Comparison of ENCODE assay signal across 17 cellular contexts in the genomic region with DNA sequence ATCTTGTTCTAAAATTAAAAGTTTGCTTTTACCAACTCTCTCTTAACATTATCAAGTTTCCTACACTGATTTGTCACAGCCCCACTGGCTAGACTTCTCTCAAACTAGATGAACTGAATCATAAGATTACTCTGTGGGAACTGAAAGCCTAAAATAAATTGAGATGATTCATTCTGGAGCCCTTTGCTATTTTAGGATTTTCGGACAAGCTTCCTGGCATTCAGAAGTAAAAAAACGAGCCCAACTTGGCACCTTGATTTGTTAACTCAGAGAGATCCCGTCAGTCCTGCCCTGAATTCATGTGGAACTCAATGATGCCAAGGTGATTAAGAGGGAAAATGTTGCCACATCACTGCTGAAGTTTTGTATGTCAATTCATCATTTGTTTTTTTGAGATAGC.
DNase-seq lines count a peak whose midpoint lies in the region; ATAC-seq and TF ChIP-seq lines count a peak whose summit lies in the region.
"Had no signal": no experiment of that assay in that cellular context is flagged by ENCODE, and none has a peak within 500 bp of the region (broad histone marks: within the 10 kb centered on the region; RNA-seq: fewer than 3 reads in every experiment).

No MANE protein-coding gene starts in this region.

- no peaks in the 10 kb centered on the region for H3K9me3 ChIP-seq in SK-N-SH
- H3K9me3 ChIP-seq in ascending aorta, result no peaks in the 10 kb centered on the region
- H3K9me3 ChIP-seq: HAP-1 had no signal

- TF ChIP-seq CTCF in SK-N-SH (IDR thresholded peaks at IDR 0.05) (no peak), ascending aorta (IDR thresholded peaks at IDR 0.05) (no peak), foreskin keratinocyte (conservative IDR thresholded peaks at IDR 0.05) (no peak)

- no peak for TF ChIP-seq RAD21 in SK-N-SH (IDR thresholded peaks at IDR 0.05; ENCODE audit: low read length)

- H4K20me1 ChIP-seq in SK-N-SH (ENCODE audit: insufficient read depth), result no peaks in the 10 kb centered on the region

- no peak overlapping the region for H3K4me3 ChIP-seq in SK-N-SH (ENCODE audit: low read depth in 2 of 2, low read length in 1 of 2)
- H3K4me3 ChIP-seq in ascending aorta, result no peak overlapping the region
- H3K4me3 ChIP-seq: HAP-1 had no signal

- H3K27me3 ChIP-seq in SK-N-SH (ENCODE audit: insufficient read depth) (no peaks in the 10 kb centered on the region), ascending aorta (no peaks in the 10 kb centered on the region), foreskin keratinocyte (no peaks in the 10 kb centered on the region)

- intact Hi-C loops in ascending aorta (cut with DNase I), result no loop called here

- H3K4me1 ChIP-seq in SK-N-SH (ENCODE audit: control insufficient read depth in 1 of 2, insufficient read depth in 2 of 2, low read depth in 1 of 2, low read length in 1 of 2), result no peaks in the 10 kb centered on the region
- peaks cover 0 to 14% of the 10 kb centered on the region in 2 donors for H3K4me1 ChIP-seq in ascending aorta
- H3K4me1 ChIP-seq in foreskin keratinocyte, result no peaks in the 10 kb centered on the region
- H3K4me1 ChIP-seq: HAP-1 had no signal

- TF ChIP-seq EP300 in SK-N-SH (IDR thresholded peaks at IDR 0.05; ENCODE audit: borderline replicate concordance in 1 of 2, low read depth in 1 of 2, low read length in 1 of 2), result no peak

- DNase-seq in SK-N-SH, result no peak
- peak; percentile 9 to 85 for DNase-seq in ascending aorta (ENCODE audit: low spot score in 2 of 2)
- DNase-seq in foreskin keratinocyte, result peak; percentile 2 to 42
- DNase-seq in superior temporal gyrus (ENCODE audit: extremely low spot score), result peak; percentile 63
- DNase-seq in NAMALWA (ENCODE audit: low spot score), result no peak
- no peak for DNase-seq in NCI-H2171 (lab: John Stamatoyannopoulos, UW)
- DNase-seq: 8988T; activated CD4-positive, alpha-beta T cell treated with anti-CD3 and anti-CD28 coated beads, Interleukin-2, amount 50 U/mL, for 4 hours; activated T-cell treated with anti-CD3 and anti-CD28 coated beads, Interleukin-2, amount 50 U/mL, for 48 hours; effector memory CD8-positive, alpha-beta T cell; Karpas-422; NCI-H187; NCI-H748 treated with DMSO at 0.1 percent for 48 hours had no signal

- ATAC-seq in SK-N-SH treated with all-trans-retinoic acid at 6 μM for 48 hours, result no peak
- ATAC-seq in foreskin keratinocyte, result no peak
- no peak for ATAC-seq in HG02571 (IDR thresholded peaks at IDR 0.05; ENCODE audit: unreplicated experiment)
- ATAC-seq: effector memory CD8-positive, alpha-beta T cell; natural killer cell treated with Interleukin-12 subunit alpha and Interleukin-12 subunit beta and Interleukin-15 and Interleukin-18, amount 100 ng/mL, for 72 hours had no signal

- H3K4me2 ChIP-seq in SK-N-SH, result no peak overlapping the region

- WGBS in SK-N-SH (ENCODE audit: low lambda C conversion rate), result 9% methylated on average over 3 of the region's 3 CpGs

- H2AFZ ChIP-seq in SK-N-SH (ENCODE audit: low read depth), result no peak overlapping the region

- no peaks in the 10 kb centered on the region for H3K9me2 ChIP-seq in SK-N-SH

- H3K27ac ChIP-seq in SK-N-SH (ENCODE audit: low read depth in 2 of 2, low read length in 1 of 2) (no peak overlapping the region), ascending aorta (peak overlapping the region; percentile 77 to 81), foreskin keratinocyte (no peak overlapping the region)

- H3K9ac ChIP-seq in SK-N-SH, result no peak overlapping the region

- H3K36me3 ChIP-seq in SK-N-SH (replicated peaks in 1 of 2; ENCODE audit: control insufficient read depth in 1 of 2, insufficient read depth in 2 of 2, low read length in 1 of 2) (no peaks in the 10 kb centered on the region), ascending aorta (no peaks in the 10 kb centered on the region)
- H3K36me3 ChIP-seq: HAP-1 had no signal

- CTCF ChIA-PET in SK-N-SH (lab: Yijun Ruan, JAX), result interaction anchor here (0.6 kb wide), 1 partner anchor 1212 kb away, joined by 3 read pairs; no protein-coding TSS in a partner anchor

- H3K79me2 ChIP-seq in SK-N-SH (ENCODE audit: insufficient read depth), result no peaks in the 10 kb centered on the region

- POLR2A ChIA-PET in SK-N-SH (lab: Yijun Ruan, JAX), result no interaction called here

- no peaks in the 10 kb centered on the region for H3F3A ChIP-seq in SK-N-SH (replicated peaks; ENCODE audit: insufficient read depth)

TF ChIP-seq in SK-N-SH treated with all-trans-retinoic acid at 6 μM for 48 hours, 23 proteins besides CTCF, POLR2A, EP300 and RAD21:
- TF ChIP-seq ISL1 (CRISPR knock-in tag; IDR thresholded peaks at IDR 0.05), result peak; percentile 89
- TF ChIP-seq, protein P1, sequence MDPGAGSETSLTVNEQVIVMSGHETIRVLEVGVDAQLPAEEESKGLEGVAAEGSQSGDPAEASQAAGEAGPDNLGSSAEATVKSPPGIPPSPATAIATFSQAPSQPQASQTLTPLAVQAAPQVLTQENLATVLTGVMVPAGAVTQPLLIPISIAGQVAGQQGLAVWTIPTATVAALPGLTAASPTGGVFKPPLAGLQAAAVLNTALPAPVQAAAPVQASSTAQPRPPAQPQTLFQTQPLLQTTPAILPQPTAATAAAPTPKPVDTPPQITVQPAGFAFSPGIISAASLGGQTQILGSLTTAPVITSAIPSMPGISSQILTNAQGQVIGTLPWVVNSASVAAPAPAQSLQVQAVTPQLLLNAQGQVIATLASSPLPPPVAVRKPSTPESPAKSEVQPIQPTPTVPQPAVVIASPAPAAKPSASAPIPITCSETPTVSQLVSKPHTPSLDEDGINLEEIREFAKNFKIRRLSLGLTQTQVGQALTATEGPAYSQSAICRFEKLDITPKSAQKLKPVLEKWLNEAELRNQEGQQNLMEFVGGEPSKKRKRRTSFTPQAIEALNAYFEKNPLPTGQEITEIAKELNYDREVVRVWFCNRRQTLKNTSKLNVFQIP (CRISPR knock-in tag; IDR thresholded peaks at IDR 0.05; ENCODE audit: borderline replicate concordance, low read depth), result no peak

TF ChIP-seq in SK-N-SH, 30 proteins besides CTCF, POLR2A, EP300 and RAD21 (continues in another document):
- TF ChIP-seq, protein P2, sequence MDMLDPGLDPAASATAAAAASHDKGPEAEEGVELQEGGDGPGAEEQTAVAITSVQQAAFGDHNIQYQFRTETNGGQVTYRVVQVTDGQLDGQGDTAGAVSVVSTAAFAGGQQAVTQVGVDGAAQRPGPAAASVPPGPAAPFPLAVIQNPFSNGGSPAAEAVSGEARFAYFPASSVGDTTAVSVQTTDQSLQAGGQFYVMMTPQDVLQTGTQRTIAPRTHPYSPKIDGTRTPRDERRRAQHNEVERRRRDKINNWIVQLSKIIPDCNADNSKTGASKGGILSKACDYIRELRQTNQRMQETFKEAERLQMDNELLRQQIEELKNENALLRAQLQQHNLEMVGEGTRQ (IDR thresholded peaks at IDR 0.05; ENCODE audit: borderline replicate concordance, low read depth, low read length), result no peak
- no peak for TF ChIP-seq MEF2A (IDR thresholded peaks at IDR 0.05; ENCODE audit: borderline replicate concordance, low read depth)
- TF ChIP-seq TCF12 (IDR thresholded peaks at IDR 0.05), result no peak
- no peak for TF ChIP-seq TEAD4 (IDR thresholded peaks at IDR 0.05; ENCODE audit: borderline replicate concordance, insufficient read depth)
- TF ChIP-seq, protein P3, sequence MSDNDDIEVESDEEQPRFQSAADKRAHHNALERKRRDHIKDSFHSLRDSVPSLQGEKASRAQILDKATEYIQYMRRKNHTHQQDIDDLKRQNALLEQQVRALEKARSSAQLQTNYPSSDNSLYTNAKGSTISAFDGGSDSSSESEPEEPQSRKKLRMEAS (IDR thresholded peaks at IDR 0.05; ENCODE audit: low read depth), result no peak
- no peak for TF ChIP-seq EZH2phosphoT487 (IDR thresholded peaks at IDR 0.05; ENCODE audit: borderline replicate concordance, low read depth)
- no peak for TF ChIP-seq ELF1 (IDR thresholded peaks at IDR 0.05)
- no peak for TF ChIP-seq RXRA (IDR thresholded peaks at IDR 0.05; ENCODE audit: borderline replicate concordance, low read depth)
- TF ChIP-seq SMC3 (IDR thresholded peaks at IDR 0.05; ENCODE audit: low read depth, low read length), result no peak
- TF ChIP-seq FOXM1 (IDR thresholded peaks at IDR 0.05; ENCODE audit: low read depth), result no peak
- TF ChIP-seq MXI1 (IDR thresholded peaks at IDR 0.05; ENCODE audit: low read depth, low read length), result no peak
- no peak for TF ChIP-seq RCOR1 (IDR thresholded peaks at IDR 0.05; ENCODE audit: low read length)
- no peak for TF ChIP-seq JUND (IDR thresholded peaks at IDR 0.05)
- TF ChIP-seq, protein P4, sequence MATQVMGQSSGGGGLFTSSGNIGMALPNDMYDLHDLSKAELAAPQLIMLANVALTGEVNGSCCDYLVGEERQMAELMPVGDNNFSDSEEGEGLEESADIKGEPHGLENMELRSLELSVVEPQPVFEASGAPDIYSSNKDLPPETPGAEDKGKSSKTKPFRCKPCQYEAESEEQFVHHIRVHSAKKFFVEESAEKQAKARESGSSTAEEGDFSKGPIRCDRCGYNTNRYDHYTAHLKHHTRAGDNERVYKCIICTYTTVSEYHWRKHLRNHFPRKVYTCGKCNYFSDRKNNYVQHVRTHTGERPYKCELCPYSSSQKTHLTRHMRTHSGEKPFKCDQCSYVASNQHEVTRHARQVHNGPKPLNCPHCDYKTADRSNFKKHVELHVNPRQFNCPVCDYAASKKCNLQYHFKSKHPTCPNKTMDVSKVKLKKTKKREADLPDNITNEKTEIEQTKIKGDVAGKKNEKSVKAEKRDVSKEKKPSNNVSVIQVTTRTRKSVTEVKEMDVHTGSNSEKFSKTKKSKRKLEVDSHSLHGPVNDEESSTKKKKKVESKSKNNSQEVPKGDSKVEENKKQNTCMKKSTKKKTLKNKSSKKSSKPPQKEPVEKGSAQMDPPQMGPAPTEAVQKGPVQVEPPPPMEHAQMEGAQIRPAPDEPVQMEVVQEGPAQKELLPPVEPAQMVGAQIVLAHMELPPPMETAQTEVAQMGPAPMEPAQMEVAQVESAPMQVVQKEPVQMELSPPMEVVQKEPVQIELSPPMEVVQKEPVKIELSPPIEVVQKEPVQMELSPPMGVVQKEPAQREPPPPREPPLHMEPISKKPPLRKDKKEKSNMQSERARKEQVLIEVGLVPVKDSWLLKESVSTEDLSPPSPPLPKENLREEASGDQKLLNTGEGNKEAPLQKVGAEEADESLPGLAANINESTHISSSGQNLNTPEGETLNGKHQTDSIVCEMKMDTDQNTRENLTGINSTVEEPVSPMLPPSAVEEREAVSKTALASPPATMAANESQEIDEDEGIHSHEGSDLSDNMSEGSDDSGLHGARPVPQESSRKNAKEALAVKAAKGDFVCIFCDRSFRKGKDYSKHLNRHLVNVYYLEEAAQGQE (IDR thresholded peaks at IDR 0.05; ENCODE audit: low read depth, low read length), result no peak
- TF ChIP-seq POLR2AphosphoS5 (IDR thresholded peaks at IDR 0.05; ENCODE audit: low read depth, low read length), result no peak

Comparison
In these comparisons a context has a peak if more than half of its experiments do, and no peak if none do; other contexts are left out.
1. DNase-seq: peak in ascending aorta (2 of 2), foreskin keratinocyte (2 of 2) and superior temporal gyrus (single experiment); none in SK-N-SH (single experiment), NAMALWA (single experiment) and NCI-H2171 (single experiment).
2. H3K27ac ChIP-seq: peak in ascending aorta (2 of 2); none in SK-N-SH (0 of 2) and foreskin keratinocyte (single experiment).